ENCODE assay signal across 17 cellular contexts in the genomic region with DNA sequence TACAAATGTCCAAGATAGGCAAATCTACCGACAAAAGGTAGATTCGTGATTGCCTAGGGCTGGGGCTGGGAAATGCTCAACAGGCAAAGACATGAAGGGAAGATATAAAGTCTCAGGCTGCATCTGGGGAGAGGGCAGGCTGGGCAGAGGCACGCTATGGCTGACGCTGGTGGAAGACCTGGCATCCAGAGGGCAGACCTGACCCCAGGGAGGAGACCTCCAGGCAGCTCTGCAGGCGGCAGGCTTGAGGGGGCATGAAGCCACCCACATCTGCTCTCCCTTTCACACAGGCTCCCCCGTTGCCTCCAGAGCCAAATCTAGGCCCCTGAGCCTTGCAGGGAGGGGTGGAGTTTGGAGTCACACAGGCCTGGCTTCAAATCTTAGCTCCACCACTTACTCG.
DNase-seq lines count a peak whose midpoint lies in the region; ATAC-seq and TF ChIP-seq lines count a peak whose summit lies in the region.
"Had no signal": no experiment of that assay in that cellular context is flagged by ENCODE, and none has a peak within 500 bp of the region (broad histone marks: within the 10 kb centered on the region; RNA-seq: fewer than 3 reads in every experiment).

No MANE protein-coding gene starts in this region.

- no peaks in the 10 kb centered on the region for H3K4me1 Mint-ChIP-seq in natural killer cell treated with Interleukin-12 subunit alpha and Interleukin-12 subunit beta and Interleukin-15 and Interleukin-18, amount 100 ng/mL, for 72 hours (ENCODE audit: low read depth in 2 of 2)
- H3K4me1 Mint-ChIP-seq in natural killer cell (no peaks in the 10 kb centered on the region), memory B cell (peaks cover 44% of the 10 kb centered on the region)
- H3K4me1 Mint-ChIP-seq in stimulated activated effector memory CD8-positive, alpha-beta T cell treated with anti-CD3 and anti-CD28 coated beads, Interleukin-12 subunit alpha, Interleukin-12 subunit beta, amount 100 ng/mL, for 72 hours: no peaks in the 10 kb centered on the region
- H3K4me1 Mint-ChIP-seq: CD4-positive, alpha-beta memory T cell had no signal

- intact Hi-C loops in natural killer cell (cut with micrococcal nuclease): no loop called here

- peak; percentile 56 for DNase-seq in natural killer cell treated with Interleukin-12 subunit alpha and Interleukin-12 subunit beta and Interleukin-15 and Interleukin-18, amount 100 ng/mL, for 72 hours (ENCODE audit: low spot score)
- DNase-seq in natural killer cell (no peak), memory B cell (ENCODE audit: low spot score in 2 of 2) (no peak), upper lobe of left lung (no peak), coronary artery (ENCODE audit: low spot score) (no peak)
- no peak for DNase-seq in stimulated activated effector memory CD8-positive, alpha-beta T cell treated with anti-CD3 and anti-CD28 coated beads, Interleukin-12 subunit alpha, Interleukin-12 subunit beta, amount 100 ng/mL, for 72 hours (ENCODE audit: low spot score in 2 of 2)
- DNase-seq: 8988T; ACHN; C1 segment of cervical spinal cord; CD4-positive, alpha-beta memory T cell; COR-L47; DMS153; DMS79 treated with DMSO at 0.1 percent for 48 hours; EL; GM23248 had no signal

- H3K4me3 Mint-ChIP-seq in natural killer cell treated with Interleukin-12 subunit alpha and Interleukin-12 subunit beta and Interleukin-15 and Interleukin-18, amount 100 ng/mL, for 72 hours: no peak overlapping the region
- H3K4me3 Mint-ChIP-seq in natural killer cell (no peak overlapping the region), memory B cell (no peak overlapping the region)
- no peak overlapping the region for H3K4me3 Mint-ChIP-seq in stimulated activated effector memory CD8-positive, alpha-beta T cell treated with anti-CD3 and anti-CD28 coated beads, Interleukin-12 subunit alpha, Interleukin-12 subunit beta, amount 100 ng/mL, for 72 hours
- H3K4me3 Mint-ChIP-seq: CD4-positive, alpha-beta memory T cell had no signal

- no peak for TF ChIP-seq POLR2A in upper lobe of left lung (IDR thresholded peaks at IDR 0.05)

- no peak for TF ChIP-seq EP300 in upper lobe of left lung (IDR thresholded peaks at IDR 0.05)

- H3K36me3 ChIP-seq in upper lobe of left lung: no peaks in the 10 kb centered on the region

- no peaks in the 10 kb centered on the region for H3K4me1 ChIP-seq in upper lobe of left lung

- ATAC-seq in natural killer cell treated with Interleukin-12 subunit alpha and Interleukin-12 subunit beta and Interleukin-15 and Interleukin-18, amount 100 ng/mL, for 72 hours: peak in 1 of 2 donors; percentile 44
- ATAC-seq in natural killer cell (no peak), memory B cell (ENCODE audit: low read depth) (no peak), upper lobe of left lung (ENCODE audit: low FRiP score in 2 of 2) (no peak), HG02678 (IDR thresholded peaks at IDR 0.05; ENCODE audit: unreplicated experiment) (no peak)
- peak; percentile 21 for ATAC-seq in stimulated activated effector memory CD8-positive, alpha-beta T cell treated with anti-CD3 and anti-CD28 coated beads, Interleukin-12 subunit alpha, Interleukin-12 subunit beta, amount 100 ng/mL, for 72 hours
- ATAC-seq: HCT116 had no signal

- no peaks in the 10 kb centered on the region for H3K9me3 Mint-ChIP-seq in natural killer cell treated with Interleukin-12 subunit alpha and Interleukin-12 subunit beta and Interleukin-15 and Interleukin-18, amount 100 ng/mL, for 72 hours
- H3K9me3 Mint-ChIP-seq in natural killer cell: no peaks in the 10 kb centered on the region
- no peaks in the 10 kb centered on the region for H3K9me3 Mint-ChIP-seq in memory B cell
- no peaks in the 10 kb centered on the region for H3K9me3 Mint-ChIP-seq in stimulated activated effector memory CD8-positive, alpha-beta T cell treated with anti-CD3 and anti-CD28 coated beads, Interleukin-12 subunit alpha, Interleukin-12 subunit beta, amount 100 ng/mL, for 72 hours

- peaks cover 32 to 42% of the 10 kb centered on the region in 2 donors for H3K27me3 Mint-ChIP-seq in natural killer cell treated with Interleukin-12 subunit alpha and Interleukin-12 subunit beta and Interleukin-15 and Interleukin-18, amount 100 ng/mL, for 72 hours
- H3K27me3 Mint-ChIP-seq in natural killer cell (ENCODE audit: low read depth in 2 of 2) (peaks cover 20 to 58% of the 10 kb centered on the region in 2 donors), memory B cell (no peaks in the 10 kb centered on the region)

- no peaks in the 10 kb centered on the region for H3K36me3 Mint-ChIP-seq in natural killer cell treated with Interleukin-12 subunit alpha and Interleukin-12 subunit beta and Interleukin-15 and Interleukin-18, amount 100 ng/mL, for 72 hours
- H3K36me3 Mint-ChIP-seq in natural killer cell: no peaks in the 10 kb centered on the region
- H3K36me3 Mint-ChIP-seq in memory B cell: peaks cover 14% of the 10 kb centered on the region
- H3K36me3 Mint-ChIP-seq in stimulated activated effector memory CD8-positive, alpha-beta T cell treated with anti-CD3 and anti-CD28 coated beads, Interleukin-12 subunit alpha, Interleukin-12 subunit beta, amount 100 ng/mL, for 72 hours: no peaks in the 10 kb centered on the region
- H3K36me3 Mint-ChIP-seq: CD4-positive, alpha-beta memory T cell had no signal

- H3K27ac Mint-ChIP-seq in natural killer cell treated with Interleukin-12 subunit alpha and Interleukin-12 subunit beta and Interleukin-15 and Interleukin-18, amount 100 ng/mL, for 72 hours: no peak overlapping the region
- H3K27ac Mint-ChIP-seq in natural killer cell (no peak overlapping the region), memory B cell (peak overlapping the region; percentile 87)
- no peak overlapping the region for H3K27ac Mint-ChIP-seq in stimulated activated effector memory CD8-positive, alpha-beta T cell treated with anti-CD3 and anti-CD28 coated beads, Interleukin-12 subunit alpha, Interleukin-12 subunit beta, amount 100 ng/mL, for 72 hours
- H3K27ac Mint-ChIP-seq: CD4-positive, alpha-beta memory T cell had no signal

- 72 to 77% methylated on average over 5 to 7 of the region's 7 CpGs for whole genome bisulfite sequencing in upper lobe of left lung, 2 donors

- H3K27ac ChIP-seq in upper lobe of left lung: no peak overlapping the region
- H3K27ac ChIP-seq in coronary artery: no peak overlapping the region
- H3K27ac ChIP-seq: GM23248 had no signal

- TF ChIP-seq CTCF in natural killer cell (IDR thresholded peaks at IDR 0.05): no peak
- TF ChIP-seq CTCF in upper lobe of left lung (IDR thresholded peaks at IDR 0.05): no peak
- no peak for TF ChIP-seq CTCF in coronary artery (IDR thresholded peaks at IDR 0.05)

- H3K4me3 ChIP-seq in upper lobe of left lung (no peak overlapping the region), coronary artery (no peak overlapping the region)
- H3K4me3 ChIP-seq: GM23248 had no signal

- H3K27me3 ChIP-seq in upper lobe of left lung: no peaks in the 10 kb centered on the region

- no peaks in the 10 kb centered on the region for H3K9me3 ChIP-seq in upper lobe of left lung
